In genomic region chr1:21924503-21925005, GRCh38 we compare ENCODE assay signal across 1 cellular context.
A peak's percentile ranks its signal among the peaks of the same experiment; 100 is the strongest.
TF ChIP-seq lines count a peak whose summit lies in the region.

No MANE protein-coding gene starts in this region.

TF ChIP-seq in K562, 482 proteins besides CTCF, POLR2A, EP300 and RAD21 (continued from another document):
- TF ChIP-seq ZBTB11 (CRISPR knock-in tag; IDR thresholded peaks at IDR 0.05): 0 out of 6 replicates have a peak, but pooled peaks of 1 of the 3 experiments have one; percentile 22
- no peak for TF ChIP-seq ZNF263 (CRISPR knock-in tag; IDR thresholded peaks at IDR 0.05; ENCODE audit: borderline replicate concordance)
- no peak for TF ChIP-seq CHD1 (IDR thresholded peaks at IDR 0.05; ENCODE audit: low read length)
- TF ChIP-seq L3MBTL2 (IDR thresholded peaks at IDR 0.05): 0 out of 2 replicates have a peak, but pooled peaks have one; percentile 13
- TF ChIP-seq NR2C2 (CRISPR knock-in tag; IDR thresholded peaks at IDR 0.05): no peak
- no peak for TF ChIP-seq NR2C2 (tag; IDR thresholded peaks at IDR 0.05)
- TF ChIP-seq ZBTB26 (CRISPR knock-in tag; IDR thresholded peaks at IDR 0.05): 0 out of 2 replicates have a peak, but pooled peaks have one; percentile 66
- no peak for TF ChIP-seq HCFC1 (IDR thresholded peaks at IDR 0.05; ENCODE audit: low read depth, low read length)
- no peak for TF ChIP-seq KAT2B (IDR thresholded peaks at IDR 0.05; ENCODE audit: low read depth, low read length)
- TF ChIP-seq MAFG (tag; conservative IDR thresholded peaks at IDR 0.05): no peak
- no peak for TF ChIP-seq ZEB2 (IDR thresholded peaks at IDR 0.05)
- 0 out of 2 replicates have a peak, but pooled peaks have one; percentile 29 for TF ChIP-seq GMEB1 (CRISPR knock-in tag; IDR thresholded peaks at IDR 0.05)
- no peak for TF ChIP-seq ZNF512 (tag; IDR thresholded peaks at IDR 0.05)
- no peak for TF ChIP-seq NRF1 (conservative IDR thresholded peaks at IDR 0.05 in 1 of 2, IDR thresholded peaks at IDR 0.05 in 1 of 2)
- no peak for TF ChIP-seq PHF20 (IDR thresholded peaks at IDR 0.05; ENCODE audit: partially characterized antibody)
- TF ChIP-seq EP400 (IDR thresholded peaks at IDR 0.05): no peak; the same call in 1 of the 2 replicates
- no peak for TF ChIP-seq THAP7 (CRISPR knock-in tag; IDR thresholded peaks at IDR 0.05)
- TF ChIP-seq PHTF2 (CRISPR knock-in tag; IDR thresholded peaks at IDR 0.05): no peak
- TF ChIP-seq ZNF444 (CRISPR knock-in tag; IDR thresholded peaks at IDR 0.05): no peak
- TF ChIP-seq THAP12 (CRISPR knock-in tag; IDR thresholded peaks at IDR 0.05): no peak
- TF ChIP-seq MTF1 (CRISPR knock-in tag; IDR thresholded peaks at IDR 0.05; ENCODE audit: borderline replicate concordance): no peak
- 0 out of 2 replicates have a peak, but pooled peaks have one; percentile 21 for TF ChIP-seq DEAF1 (CRISPR knock-in tag; IDR thresholded peaks at IDR 0.05)
- TF ChIP-seq ZNF398 (CRISPR knock-in tag; IDR thresholded peaks at IDR 0.05): no peak
- TF ChIP-seq FOXK2 (conservative IDR thresholded peaks at IDR 0.05 in 1 of 2, IDR thresholded peaks at IDR 0.05 in 1 of 2; ENCODE audit: low read depth in 2 of 2): no peak
- TF ChIP-seq CHCHD3 (CRISPR knock-in tag; IDR thresholded peaks at IDR 0.05): no peak
- peak; percentile 76 for TF ChIP-seq NFIC (IDR thresholded peaks at IDR 0.05)
- no peak for TF ChIP-seq NR1H2 (CRISPR knock-in tag; IDR thresholded peaks at IDR 0.05)
- TF ChIP-seq ZBTB2 (IDR thresholded peaks at IDR 0.05): no peak
- TF ChIP-seq REST (CRISPR knock-in tag; IDR thresholded peaks at IDR 0.05; ENCODE audit: low read depth): no peak
- no peak for TF ChIP-seq PHF21A (IDR thresholded peaks at IDR 0.05; ENCODE audit: borderline replicate concordance, low read depth)
- TF ChIP-seq TBP (optimal IDR thresholded peaks at IDR 0.05; ENCODE audit: low read depth, low read length): no peak
